ENCODE assay signal across 1 cellular context in the genomic region with DNA sequence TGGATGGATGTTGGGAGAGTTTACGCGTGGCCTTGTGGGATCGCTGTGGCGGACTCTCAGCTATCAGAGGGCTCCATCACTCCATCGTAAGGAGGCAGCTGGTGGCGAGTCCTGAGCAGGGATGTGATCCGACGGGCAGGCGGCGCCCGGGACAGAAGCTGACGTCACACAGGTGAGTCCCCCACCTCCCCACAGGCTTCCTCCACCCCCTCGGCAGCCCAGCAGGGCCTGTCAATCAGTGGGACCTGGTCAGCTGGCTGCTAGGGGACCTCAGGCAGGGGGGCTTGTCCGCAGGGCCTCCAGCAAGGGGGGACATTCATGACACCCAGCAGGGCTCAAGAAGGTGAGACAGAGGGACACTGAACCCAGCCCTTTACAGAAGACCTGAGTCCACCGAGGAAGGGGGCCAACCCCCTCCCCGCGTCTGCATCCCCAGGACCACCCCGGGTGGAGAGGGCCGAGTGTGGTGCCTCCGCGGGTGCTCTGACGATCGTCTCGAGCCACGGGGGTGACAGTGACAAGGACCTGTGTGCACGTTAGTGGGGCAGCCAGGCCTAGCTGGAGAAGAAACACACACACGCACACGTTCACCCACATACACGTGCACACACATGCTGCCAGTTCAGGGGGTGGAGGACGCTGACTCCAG.
A peak's percentile ranks its signal among the peaks of the same experiment; 100 is the strongest.
TF ChIP-seq lines count a peak whose summit lies in the region.

No MANE protein-coding gene starts in this region.

TF ChIP-seq in HepG2, 621 proteins besides CTCF, POLR2A, EP300 and RAD21:
- TF ChIP-seq SRSF9 (IDR thresholded peaks at IDR 0.05; ENCODE audit: borderline replicate concordance, insufficient read depth, low read depth, low read length, poor library complexity, severe bottlenecking) (no peak), SP1 (IDR thresholded peaks at IDR 0.05) (no peak), SP1 (CRISPR knock-in tag; IDR thresholded peaks at IDR 0.05) (no peak), CREB1 (IDR thresholded peaks at IDR 0.05) (peak; percentile 48; the same call in 1 of the 2 replicates), CREB1 (CRISPR knock-in tag; IDR thresholded peaks at IDR 0.05) (no peak), ZNF644 (CRISPR knock-in tag; IDR thresholded peaks at IDR 0.05; ENCODE audit: low read depth) (no peak), ZNF343 (CRISPR knock-in tag; IDR thresholded peaks at IDR 0.05) (no peak), KDM2A (CRISPR knock-in tag; IDR thresholded peaks at IDR 0.05; ENCODE audit: borderline replicate concordance, low read depth) (0 out of 2 replicates have a peak, but pooled peaks have one; percentile 9), ZNF75D (CRISPR knock-in tag; IDR thresholded peaks at IDR 0.05; ENCODE audit: borderline replicate concordance) (no peak), GZF1 (CRISPR knock-in tag; IDR thresholded peaks at IDR 0.05) (no peak), ATF1 (CRISPR knock-in tag; IDR thresholded peaks at IDR 0.05) (no peak), ZBTB7A (CRISPR knock-in tag; IDR thresholded peaks at IDR 0.05) (no peak)
- TF ChIP-seq, protein P1, sequence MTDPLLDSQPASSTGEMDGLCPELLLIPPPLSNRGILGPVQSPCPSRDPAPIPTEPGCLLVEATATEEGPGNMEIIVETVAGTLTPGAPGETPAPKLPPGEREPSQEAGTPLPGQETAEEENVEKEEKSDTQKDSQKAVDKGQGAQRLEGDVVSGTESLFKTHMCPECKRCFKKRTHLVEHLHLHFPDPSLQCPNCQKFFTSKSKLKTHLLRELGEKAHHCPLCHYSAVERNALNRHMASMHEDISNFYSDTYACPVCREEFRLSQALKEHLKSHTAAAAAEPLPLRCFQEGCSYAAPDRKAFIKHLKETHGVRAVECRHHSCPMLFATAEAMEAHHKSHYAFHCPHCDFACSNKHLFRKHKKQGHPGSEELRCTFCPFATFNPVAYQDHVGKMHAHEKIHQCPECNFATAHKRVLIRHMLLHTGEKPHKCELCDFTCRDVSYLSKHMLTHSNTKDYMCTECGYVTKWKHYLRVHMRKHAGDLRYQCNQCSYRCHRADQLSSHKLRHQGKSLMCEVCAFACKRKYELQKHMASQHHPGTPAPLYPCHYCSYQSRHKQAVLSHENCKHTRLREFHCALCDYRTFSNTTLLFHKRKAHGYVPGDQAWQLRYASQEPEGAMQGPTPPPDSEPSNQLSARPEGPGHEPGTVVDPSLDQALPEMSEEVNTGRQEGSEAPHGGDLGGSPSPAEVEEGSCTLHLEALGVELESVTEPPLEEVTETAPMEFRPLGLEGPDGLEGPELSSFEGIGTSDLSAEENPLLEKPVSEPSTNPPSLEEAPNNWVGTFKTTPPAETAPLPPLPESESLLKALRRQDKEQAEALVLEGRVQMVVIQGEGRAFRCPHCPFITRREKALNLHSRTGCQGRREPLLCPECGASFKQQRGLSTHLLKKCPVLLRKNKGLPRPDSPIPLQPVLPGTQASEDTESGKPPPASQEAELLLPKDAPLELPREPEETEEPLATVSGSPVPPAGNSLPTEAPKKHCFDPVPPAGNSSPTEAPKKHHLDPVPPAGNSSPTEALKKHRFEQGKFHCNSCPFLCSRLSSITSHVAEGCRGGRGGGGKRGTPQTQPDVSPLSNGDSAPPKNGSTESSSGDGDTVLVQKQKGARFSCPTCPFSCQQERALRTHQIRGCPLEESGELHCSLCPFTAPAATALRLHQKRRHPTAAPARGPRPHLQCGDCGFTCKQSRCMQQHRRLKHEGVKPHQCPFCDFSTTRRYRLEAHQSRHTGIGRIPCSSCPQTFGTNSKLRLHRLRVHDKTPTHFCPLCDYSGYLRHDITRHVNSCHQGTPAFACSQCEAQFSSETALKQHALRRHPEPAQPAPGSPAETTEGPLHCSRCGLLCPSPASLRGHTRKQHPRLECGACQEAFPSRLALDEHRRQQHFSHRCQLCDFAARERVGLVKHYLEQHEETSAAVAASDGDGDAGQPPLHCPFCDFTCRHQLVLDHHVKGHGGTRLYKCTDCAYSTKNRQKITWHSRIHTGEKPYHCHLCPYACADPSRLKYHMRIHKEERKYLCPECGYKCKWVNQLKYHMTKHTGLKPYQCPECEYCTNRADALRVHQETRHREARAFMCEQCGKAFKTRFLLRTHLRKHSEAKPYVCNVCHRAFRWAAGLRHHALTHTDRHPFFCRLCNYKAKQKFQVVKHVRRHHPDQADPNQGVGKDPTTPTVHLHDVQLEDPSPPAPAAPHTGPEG (CRISPR knock-in tag; IDR thresholded peaks at IDR 0.05) = no peak
- TF ChIP-seq, protein P2, sequence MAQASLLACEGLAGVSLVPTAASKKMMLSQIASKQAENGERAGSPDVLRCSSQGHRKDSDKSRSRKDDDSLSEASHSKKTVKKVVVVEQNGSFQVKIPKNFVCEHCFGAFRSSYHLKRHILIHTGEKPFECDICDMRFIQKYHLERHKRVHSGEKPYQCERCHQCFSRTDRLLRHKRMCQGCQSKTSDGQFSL (CRISPR knock-in tag; IDR thresholded peaks at IDR 0.05) = no peak
- TF ChIP-seq, protein P3, sequence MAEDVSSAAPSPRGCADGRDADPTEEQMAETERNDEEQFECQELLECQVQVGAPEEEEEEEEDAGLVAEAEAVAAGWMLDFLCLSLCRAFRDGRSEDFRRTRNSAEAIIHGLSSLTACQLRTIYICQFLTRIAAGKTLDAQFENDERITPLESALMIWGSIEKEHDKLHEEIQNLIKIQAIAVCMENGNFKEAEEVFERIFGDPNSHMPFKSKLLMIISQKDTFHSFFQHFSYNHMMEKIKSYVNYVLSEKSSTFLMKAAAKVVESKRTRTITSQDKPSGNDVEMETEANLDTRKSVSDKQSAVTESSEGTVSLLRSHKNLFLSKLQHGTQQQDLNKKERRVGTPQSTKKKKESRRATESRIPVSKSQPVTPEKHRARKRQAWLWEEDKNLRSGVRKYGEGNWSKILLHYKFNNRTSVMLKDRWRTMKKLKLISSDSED (CRISPR knock-in tag; IDR thresholded peaks at IDR 0.05) = no peak
